Comparison of ENCODE assay signal across 29 cellular contexts in genomic region chr4:138908134-138908533, GRCh38.
"Had no signal": no experiment of that assay in that cellular context is flagged by ENCODE, and none has a peak within 500 bp of the region (broad histone marks: within the 10 kb centered on the region; RNA-seq: fewer than 3 reads in every experiment).

No MANE protein-coding gene starts in this region.

- ATAC-seq: foreskin keratinocyte; gastroesophageal sphincter; heart left ventricle; left lobe of liver; mucosa of descending colon; natural killer cell treated with Interleukin-12 subunit alpha and Interleukin-12 subunit beta and Interleukin-15 and Interleukin-18, amount 100 ng/mL, for 72 hours; pancreas; psoas muscle; right cardiac atrium had no signal

- H2AFZ ChIP-seq: hepatocyte had no signal

- FAIRE-seq: kidney, pancreas had no signal

- H3K27me3 ChIP-seq: esophagus muscularis mucosa, foreskin keratinocyte, gastroesophageal sphincter, heart left ventricle, hepatocyte, pancreas, sigmoid colon, stomach, thyroid gland, vagina had no signal

- H3K9me3 ChIP-seq: esophagus muscularis mucosa, gastroesophageal sphincter, heart left ventricle, mucosa of descending colon, neutrophil, pancreas, psoas muscle, sigmoid colon, stomach, thyroid gland, vagina had no signal

- H3K4me3 Mint-ChIP-seq: dendritic cell treated with granulocyte-macrophage colony-stimulating factor and Interleukin-4, amounts not matched to agents 40 ng/mL and 50 ng/mL, for 4 days; endodermal cell; mesothelial cell of epicardium; naive B cell; natural killer cell treated with Interleukin-12 subunit alpha and Interleukin-12 subunit beta and Interleukin-15 and Interleukin-18, amount 100 ng/mL, for 72 hours; neural crest cell; stimulated activated effector memory CD8-positive, alpha-beta T cell treated with anti-CD3 and anti-CD28 coated beads, Interleukin-12 subunit alpha, Interleukin-12 subunit beta, amount 100 ng/mL, for 72 hours had no signal

- H3K36me3 ChIP-seq: esophagus muscularis mucosa, gastroesophageal sphincter, heart left ventricle, neutrophil, pancreas, sigmoid colon, stomach, thyroid gland, vagina had no signal

- H3K4me3 ChIP-seq: esophagus muscularis mucosa, gastroesophageal sphincter, heart left ventricle, hepatocyte, mucosa of descending colon, pancreas, psoas muscle, sigmoid colon, stomach, thyroid gland, vagina had no signal

- H3K27ac ChIP-seq: esophagus muscularis mucosa, foreskin keratinocyte, gastroesophageal sphincter, heart left ventricle, hepatocyte, neutrophil, pancreas, psoas muscle, sigmoid colon, stomach, thyroid gland, vagina had no signal

- H3K79me2 ChIP-seq: hepatocyte had no signal

- H3K9me3 Mint-ChIP-seq: dendritic cell treated with granulocyte-macrophage colony-stimulating factor and Interleukin-4, amounts not matched to agents 40 ng/mL and 50 ng/mL, for 4 days; mesothelial cell of epicardium; naive B cell; natural killer cell treated with Interleukin-12 subunit alpha and Interleukin-12 subunit beta and Interleukin-15 and Interleukin-18, amount 100 ng/mL, for 72 hours; neural crest cell; stimulated activated effector memory CD8-positive, alpha-beta T cell treated with anti-CD3 and anti-CD28 coated beads, Interleukin-12 subunit alpha, Interleukin-12 subunit beta, amount 100 ng/mL, for 72 hours had no signal

- H3K27ac Mint-ChIP-seq: dendritic cell treated with granulocyte-macrophage colony-stimulating factor and Interleukin-4, amounts not matched to agents 40 ng/mL and 50 ng/mL, for 4 days; endodermal cell; mesothelial cell of epicardium; naive B cell; natural killer cell treated with Interleukin-12 subunit alpha and Interleukin-12 subunit beta and Interleukin-15 and Interleukin-18, amount 100 ng/mL, for 72 hours; stimulated activated effector memory CD8-positive, alpha-beta T cell treated with anti-CD3 and anti-CD28 coated beads, Interleukin-12 subunit alpha, Interleukin-12 subunit beta, amount 100 ng/mL, for 72 hours had no signal

- H3K4me2 ChIP-seq: hepatocyte had no signal

- H3K4me1 ChIP-seq: psoas muscle had no signal

- H3K4me1 Mint-ChIP-seq: naive B cell; stimulated activated effector memory CD8-positive, alpha-beta T cell treated with anti-CD3 and anti-CD28 coated beads, Interleukin-12 subunit alpha, Interleukin-12 subunit beta, amount 100 ng/mL, for 72 hours had no signal

- DNase-seq: effector CD8-positive, alpha-beta T cell; endodermal cell; foreskin keratinocyte; heart left ventricle; kidney; mesenchymal stem cell; mucosa of descending colon; naive B cell; pancreas; psoas muscle; right cardiac atrium; sigmoid colon; stimulated activated CD4-positive, alpha-beta T cell treated with anti-CD3 and anti-CD28 coated beads, Interleukin-2, amount 100 ng/mL, for 24 hours; stimulated activated CD4-positive, alpha-beta T cell treated with anti-CD3 and anti-CD28 coated beads, Interleukin-4, amount 100 ng/mL, for 24 hours; stimulated activated naive CD4-positive, alpha-beta T cell treated with Interleukin-2 at 50 U/mL for 16 hours; stomach; thyroid gland; trophoblast cell had no signal

- H3K36me3 Mint-ChIP-seq: mesothelial cell of epicardium; naive B cell; natural killer cell treated with Interleukin-12 subunit alpha and Interleukin-12 subunit beta and Interleukin-15 and Interleukin-18, amount 100 ng/mL, for 72 hours; stimulated activated effector memory CD8-positive, alpha-beta T cell treated with anti-CD3 and anti-CD28 coated beads, Interleukin-12 subunit alpha, Interleukin-12 subunit beta, amount 100 ng/mL, for 72 hours had no signal

- H3K27me3 Mint-ChIP-seq: natural killer cell treated with Interleukin-12 subunit alpha and Interleukin-12 subunit beta and Interleukin-15 and Interleukin-18, amount 100 ng/mL, for 72 hours had no signal
